ENCODE assay signal across 8 cellular contexts in genomic region chr10:102775973-102776669, GRCh38. TPM values are rescaled to one million over a fixed set of nuclear protein-coding genes. Genes with fewer than 3 reads are reported as not detected.
DNase-seq lines count a peak whose midpoint lies in the region; ATAC-seq and TF ChIP-seq lines count a peak whose summit lies in the region.

No MANE protein-coding gene starts in this region.

- peak overlapping the region; percentile 23 for H3K4me3 Mint-ChIP-seq in activated T-cell treated with anti-CD3 and anti-CD28 coated beads, Interleukin-2, amount 50 U/mL, for 24 hours
- peak overlapping the region; percentile 78 for H3K4me3 Mint-ChIP-seq in neural crest cell

- H3K27ac Mint-ChIP-seq in activated T-cell treated with anti-CD3 and anti-CD28 coated beads, Interleukin-2, amount 50 U/mL, for 24 hours: peak overlapping the region; percentile 5
- peak overlapping the region; percentile 79 for H3K27ac Mint-ChIP-seq in neural crest cell (ENCODE audit: unreplicated experiment)

- peaks cover 74% of the 10 kb centered on the region for H3K4me1 Mint-ChIP-seq in activated T-cell treated with anti-CD3 and anti-CD28 coated beads, Interleukin-2, amount 50 U/mL, for 24 hours (ENCODE audit: low read depth)
- peaks cover 67% of the 10 kb centered on the region for H3K4me1 Mint-ChIP-seq in neural crest cell

- DNase-seq in HK-2 (ENCODE audit: unreplicated experiment): peak; percentile 54
- no peak for DNase-seq in activated T-cell treated with anti-CD3 and anti-CD28 coated beads, Interleukin-2, amount 50 U/mL, for 24 hours
- peak; percentile 63 for DNase-seq in foreskin melanocyte
- peak; percentile 28 for DNase-seq in neural crest cell (ENCODE audit: low read depth, low spot score)
- DNase-seq in NCI-H510A treated with DMSO at 0.1 percent for 48 hours (lab: John Stamatoyannopoulos, UW): no peak
- no peak for DNase-seq in SHP77 treated with DMSO at 0.1 percent for 48 hours (lab: John Stamatoyannopoulos, UW)

- H3K9me3 Mint-ChIP-seq in activated T-cell treated with anti-CD3 and anti-CD28 coated beads, Interleukin-2, amount 50 U/mL, for 24 hours: no peaks in the 10 kb centered on the region
- no peaks in the 10 kb centered on the region for H3K9me3 Mint-ChIP-seq in neural crest cell

- ATAC-seq in GM18511 (IDR thresholded peaks at IDR 0.05; ENCODE audit: unreplicated experiment) (no peak), GM18868 (IDR thresholded peaks at IDR 0.05; ENCODE audit: unreplicated experiment) (no peak)

- no peaks in the 10 kb centered on the region for H3K27me3 Mint-ChIP-seq in activated T-cell treated with anti-CD3 and anti-CD28 coated beads, Interleukin-2, amount 50 U/mL, for 24 hours
- no peaks in the 10 kb centered on the region for H3K27me3 Mint-ChIP-seq in neural crest cell (ENCODE audit: low read depth)

- peaks cover 25% of the 10 kb centered on the region for H3K36me3 Mint-ChIP-seq in activated T-cell treated with anti-CD3 and anti-CD28 coated beads, Interleukin-2, amount 50 U/mL, for 24 hours (ENCODE audit: low read depth)
- no peaks in the 10 kb centered on the region for H3K36me3 Mint-ChIP-seq in neural crest cell (ENCODE audit: low read depth)

- no peak for TF ChIP-seq CTCF in neural crest cell (conservative IDR thresholded peaks at IDR 0.05)

RNA-seq across cellular contexts. Expression of gene WBP1L, which starts 32.4 kb away (rescaled TPM):
- total RNA-seq in neural crest cell: 21.2 and 22.0 TPM in 2 replicates

Comparison
In these comparisons a context has a peak if more than half of its experiments do, and no peak if none do; other contexts are left out.
1. DNase-seq: peak in HK-2 (single experiment), foreskin melanocyte (single experiment) and neural crest cell (single experiment); none in activated T-cell treated with anti-CD3 and anti-CD28 coated beads, Interleukin-2, amount 50 U/mL, for 24 hours (single experiment), NCI-H510A treated with DMSO at 0.1 percent for 48 hours (single experiment) and SHP77 treated with DMSO at 0.1 percent for 48 hours (single experiment).